1 cellular context compared by ENCODE assay signal in the genomic region with DNA sequence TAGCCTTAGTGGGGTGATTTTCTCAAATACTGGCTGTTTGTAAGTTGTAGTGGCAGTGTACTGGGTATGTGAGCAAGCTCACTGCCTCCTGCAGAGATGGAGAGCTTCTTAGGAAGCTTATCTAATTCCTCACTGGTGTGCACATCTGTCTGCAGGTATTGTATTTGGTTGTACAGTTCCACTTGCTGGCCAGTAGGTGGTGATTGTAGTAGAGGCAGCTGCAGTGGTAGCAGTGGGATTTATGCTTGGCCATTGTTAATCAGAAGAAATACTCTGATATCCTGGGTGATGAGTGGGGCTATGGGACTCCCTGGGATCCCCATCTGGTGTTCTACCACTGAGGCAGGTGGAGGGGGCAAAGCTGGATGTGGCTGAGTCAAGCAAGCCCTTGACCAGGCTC.
TF ChIP-seq lines count a peak whose summit lies in the region.

No MANE protein-coding gene starts in this region.

TF ChIP-seq in SK-N-SH treated with all-trans-retinoic acid at 6 μM for 48 hours, 23 proteins besides CTCF, POLR2A, EP300 and RAD21 (continued from another document):
- TF ChIP-seq, protein P1, sequence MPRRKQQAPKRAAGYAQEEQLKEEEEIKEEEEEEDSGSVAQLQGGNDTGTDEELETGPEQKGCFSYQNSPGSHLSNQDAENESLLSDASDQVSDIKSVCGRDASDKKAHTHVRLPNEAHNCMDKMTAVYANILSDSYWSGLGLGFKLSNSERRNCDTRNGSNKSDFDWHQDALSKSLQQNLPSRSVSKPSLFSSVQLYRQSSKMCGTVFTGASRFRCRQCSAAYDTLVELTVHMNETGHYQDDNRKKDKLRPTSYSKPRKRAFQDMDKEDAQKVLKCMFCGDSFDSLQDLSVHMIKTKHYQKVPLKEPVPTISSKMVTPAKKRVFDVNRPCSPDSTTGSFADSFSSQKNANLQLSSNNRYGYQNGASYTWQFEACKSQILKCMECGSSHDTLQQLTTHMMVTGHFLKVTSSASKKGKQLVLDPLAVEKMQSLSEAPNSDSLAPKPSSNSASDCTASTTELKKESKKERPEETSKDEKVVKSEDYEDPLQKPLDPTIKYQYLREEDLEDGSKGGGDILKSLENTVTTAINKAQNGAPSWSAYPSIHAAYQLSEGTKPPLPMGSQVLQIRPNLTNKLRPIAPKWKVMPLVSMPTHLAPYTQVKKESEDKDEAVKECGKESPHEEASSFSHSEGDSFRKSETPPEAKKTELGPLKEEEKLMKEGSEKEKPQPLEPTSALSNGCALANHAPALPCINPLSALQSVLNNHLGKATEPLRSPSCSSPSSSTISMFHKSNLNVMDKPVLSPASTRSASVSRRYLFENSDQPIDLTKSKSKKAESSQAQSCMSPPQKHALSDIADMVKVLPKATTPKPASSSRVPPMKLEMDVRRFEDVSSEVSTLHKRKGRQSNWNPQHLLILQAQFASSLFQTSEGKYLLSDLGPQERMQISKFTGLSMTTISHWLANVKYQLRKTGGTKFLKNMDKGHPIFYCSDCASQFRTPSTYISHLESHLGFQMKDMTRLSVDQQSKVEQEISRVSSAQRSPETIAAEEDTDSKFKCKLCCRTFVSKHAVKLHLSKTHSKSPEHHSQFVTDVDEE (CRISPR knock-in tag; IDR thresholded peaks at IDR 0.05) = no peak
- no peak for TF ChIP-seq GLIS3 (CRISPR knock-in tag; IDR thresholded peaks at IDR 0.05)
- no peak for TF ChIP-seq TOX (CRISPR knock-in tag; IDR thresholded peaks at IDR 0.05; ENCODE audit: borderline replicate concordance)
- TF ChIP-seq, protein P2, sequence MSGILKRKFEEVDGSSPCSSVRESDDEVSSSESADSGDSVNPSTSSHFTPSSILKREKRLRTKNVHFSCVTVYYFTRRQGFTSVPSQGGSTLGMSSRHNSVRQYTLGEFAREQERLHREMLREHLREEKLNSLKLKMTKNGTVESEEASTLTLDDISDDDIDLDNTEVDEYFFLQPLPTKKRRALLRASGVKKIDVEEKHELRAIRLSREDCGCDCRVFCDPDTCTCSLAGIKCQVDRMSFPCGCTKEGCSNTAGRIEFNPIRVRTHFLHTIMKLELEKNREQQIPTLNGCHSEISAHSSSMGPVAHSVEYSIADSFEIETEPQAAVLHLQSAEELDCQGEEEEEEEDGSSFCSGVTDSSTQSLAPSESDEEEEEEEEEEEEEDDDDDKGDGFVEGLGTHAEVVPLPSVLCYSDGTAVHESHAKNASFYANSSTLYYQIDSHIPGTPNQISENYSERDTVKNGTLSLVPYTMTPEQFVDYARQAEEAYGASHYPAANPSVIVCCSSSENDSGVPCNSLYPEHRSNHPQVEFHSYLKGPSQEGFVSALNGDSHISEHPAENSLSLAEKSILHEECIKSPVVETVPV (CRISPR knock-in tag; IDR thresholded peaks at IDR 0.05) = no peak
- TF ChIP-seq OSR1 (CRISPR knock-in tag; IDR thresholded peaks at IDR 0.05) = no peak
- TF ChIP-seq CSDC2 (CRISPR knock-in tag; IDR thresholded peaks at IDR 0.05) = no peak
- no peak for TF ChIP-seq ZC3H10 (CRISPR knock-in tag; IDR thresholded peaks at IDR 0.05)
- TF ChIP-seq ZFP3 (CRISPR knock-in tag; IDR thresholded peaks at IDR 0.05) = no peak
